8 cellular contexts compared by ENCODE assay signal in genomic region chr17:59290146-59290998, GRCh38. TPM values are rescaled to one million over a fixed set of nuclear protein-coding genes. Genes with fewer than 3 reads are reported as not detected.
A peak's percentile ranks its signal among the peaks of the same experiment; 100 is the strongest.
DNase-seq lines count a peak whose midpoint lies in the region; ATAC-seq, FAIRE-seq and TF ChIP-seq lines count a peak whose summit lies in the region.
"Not testable (repeated sequence)": the region's sequence is repeated elsewhere in the genome, so short reads cannot be mapped to it uniquely, and the experiment has no call there.

No MANE protein-coding gene starts in this region.

- TF ChIP-seq RAD21 in K562 (CRISPR knock-in tag; conservative IDR thresholded peaks at IDR 0.05 in 1 of 2, IDR thresholded peaks at IDR 0.05 in 1 of 2), result peak in 1 of 2 experiments; percentile 33; a peak in 2 of 4 replicates

- DNase-seq in ELF-1 (ENCODE audit: low read depth, low spot score) (peak; percentile 92), MM.1S (peak; percentile 25), NCI-H510A treated with DMSO at 0.1 percent for 48 hours (lab: John Stamatoyannopoulos, UW) (peak; percentile 65), OCI-M2 (lab: John Stamatoyannopoulos, UW; ENCODE audit: unreplicated experiment) (peak; percentile 43), K562 (ENCODE audit: extremely low read depth in 1 of 4, low spot score in 3 of 4) (peak; percentile 11 to 91 (median 30)), iPS-NIHi7 (ENCODE audit: extremely low spot score) (peak; percentile 16), mucosa of gallbladder (ENCODE audit: low spot score) (peak; percentile 38)

- not testable (repeated sequence) for H3K9me2 ChIP-seq in MM.1S (replicated peaks; ENCODE audit: insufficient read depth, low read length)

- intact Hi-C loops in K562 (cut with micrococcal nuclease), result loop anchor here (1.0 to 5.0 kb wide), 2 partner anchors 133 to 329 kb away; partner anchors contain the start of genes CLTC, PRR11 and SKA2

- TF ChIP-seq CTCF in 22Rv1 (IDR thresholded peaks at IDR 0.05); MM.1S (IDR thresholded peaks at IDR 0.05; ENCODE audit: low read length); K562 (IDR thresholded peaks at IDR 0.05 in 2 of 3, conservative IDR thresholded peaks at IDR 0.05 in 1 of 3; ENCODE audit: insufficient read depth in 2 of 3, low read depth in 1 of 3, low read length in 3 of 3): not testable (repeated sequence)

- H3K79me2 ChIP-seq in MM.1S (ENCODE audit: low read length); K562 (ENCODE audit: control insufficient read depth, insufficient read depth, low read length): not testable (repeated sequence)

- H3K4me2 ChIP-seq in MM.1S (ENCODE audit: low read depth, low read length), result peak overlapping the region; percentile 52; the same call in 1 of the 2 replicates
- H3K4me2 ChIP-seq in K562 (ENCODE audit: insufficient read depth, low read length), result peak overlapping the region; percentile 66

- H3K4me3 ChIP-seq in MM.1S (ENCODE audit: low read length), result not testable (repeated sequence)
- H3K4me3 ChIP-seq in K562, result peak overlapping the region; percentile 8; the same call in 1 of the 2 replicates

- TF ChIP-seq EP300 in K562 (IDR thresholded peaks at IDR 0.05; ENCODE audit: low read length), result peak; percentile 92

- WGBS in K562 (ENCODE audit: insufficient coverage, low coverage, missing lambda C conversion rate), result 1% methylated on average over 12 of the region's 13 CpGs

- H3K9ac ChIP-seq in MM.1S (ENCODE audit: low read length), result peak overlapping the region; percentile 40
- H3K9ac ChIP-seq in K562 (ENCODE audit: insufficient read depth in 1 of 2, low read depth in 2 of 2, low read length in 2 of 2), result peak overlapping the region; percentile 68 to 79; a peak in 3 of 4 replicates

- H3K27ac ChIP-seq in 22Rv1, result peak overlapping the region; percentile 85
- peak overlapping the region; percentile 40; the same call in 1 of the 2 replicates for H3K27ac ChIP-seq in MM.1S (ENCODE audit: low read length)
- peak overlapping the region; percentile 97 for H3K27ac ChIP-seq in K562 (ENCODE audit: extremely low read depth, low read depth, low read length)

- peak; percentile 97 for FAIRE-seq in K562 (lab: Jason Lieb, UNC)

- not testable (repeated sequence) for H3K36me3 ChIP-seq in MM.1S (replicated peaks; ENCODE audit: insufficient read depth, low read length); K562 (ENCODE audit: control insufficient read depth, insufficient read depth, low read length)

- H3K9me1 ChIP-seq in K562 (ENCODE audit: control insufficient read depth, insufficient read depth, low read length), result not testable (repeated sequence)

- not testable (repeated sequence) for BruUV-seq in K562 (replicated peaks; lab: Mats Ljungman, UMichigan)

- not testable (repeated sequence) for H3K9me3 ChIP-seq in MM.1S (replicated peaks; ENCODE audit: insufficient read depth, low read length); K562 (replicated peaks; ENCODE audit: control insufficient read depth, insufficient read depth, low read depth, low read length)

- H3K4me1 ChIP-seq in MM.1S (ENCODE audit: low read length) (peaks cover 32% of the 10 kb centered on the region), K562 (replicated peaks in 1 of 2; ENCODE audit: control insufficient read depth in 2 of 2, insufficient read depth in 2 of 2, low read length in 2 of 2) (peaks cover 29 to 31% of the 10 kb centered on the region in 2 experiments)

- H2AFZ ChIP-seq in MM.1S (ENCODE audit: low read length), result peak overlapping the region; percentile 49
- peak overlapping the region; percentile 84 for H2AFZ ChIP-seq in K562 (ENCODE audit: low read depth, low read length)

- TF ChIP-seq POLR2A in K562 (conservative IDR thresholded peaks at IDR 0.05), result peak; percentile 52

- in situ Hi-C loops in K562 (cut with MboI), result not testable (repeated sequence)

- not testable (repeated sequence) for H3F3A ChIP-seq in MM.1S (ENCODE audit: insufficient read depth, low read length)

- not testable (repeated sequence) for H4K20me1 ChIP-seq in MM.1S (ENCODE audit: insufficient read depth, low read length); K562 (replicated peaks; ENCODE audit: control insufficient read depth, insufficient read depth, low read length)

- peak; percentile 85 for ATAC-seq in K562

- not testable (repeated sequence) for H3K27me3 ChIP-seq in MM.1S (replicated peaks; ENCODE audit: insufficient read depth, low read length); K562 (ENCODE audit: control insufficient read depth in 2 of 2, insufficient read depth in 2 of 2, low read length in 2 of 2)

- CTCF ChIA-PET in K562 (lab: Yijun Ruan, JAX; ENCODE audit: low intra/inter-chr PET ratio), result not testable (repeated sequence)

- POLR2A ChIA-PET in K562 (lab: Yijun Ruan, JAX), result interaction anchor here (0.6 kb wide), 1 partner anchor 109 kb away, joined by 3 read pairs; no protein-coding TSS in a partner anchor

TF ChIP-seq in K562, 482 proteins besides CTCF, POLR2A, EP300 and RAD21 (continues in another document):
- peak; percentile 72; the same call in 1 of the 2 replicates for TF ChIP-seq GATAD2B (IDR thresholded peaks at IDR 0.05; ENCODE audit: borderline replicate concordance)
- TF ChIP-seq ZNF668 (CRISPR knock-in tag; IDR thresholded peaks at IDR 0.05), result peak; percentile 92; the same call in 1 of the 2 replicates
- TF ChIP-seq NCOR1 (IDR thresholded peaks at IDR 0.05), result peak; percentile 97
- TF ChIP-seq GTF2A2 (tag; IDR thresholded peaks at IDR 0.05), result peak; percentile 75
- peak; percentile 100 for TF ChIP-seq SOX6 (IDR thresholded peaks at IDR 0.05)
- TF ChIP-seq ZNF584 (CRISPR knock-in tag; IDR thresholded peaks at IDR 0.05; ENCODE audit: low read depth), result peak; percentile 66; the same call in 1 of the 2 replicates
- peak; percentile 82; the same call in 1 of the 2 replicates for TF ChIP-seq MYNN (IDR thresholded peaks at IDR 0.05)
- TF ChIP-seq MYNN, ATF1 (CRISPR knock-in tag; IDR thresholded peaks at IDR 0.05): not testable (repeated sequence)
- TF ChIP-seq FOXK2 (conservative IDR thresholded peaks at IDR 0.05 in 1 of 2, IDR thresholded peaks at IDR 0.05 in 1 of 2; ENCODE audit: low read depth in 2 of 2), result peak; percentile 54 to 61
- peak; percentile 86 for TF ChIP-seq ATF1 (tag; IDR thresholded peaks at IDR 0.05)
- TF ChIP-seq TAF7 (tag; IDR thresholded peaks at IDR 0.05), result peak; percentile 29; the same call in 1 of the 2 replicates
- TF ChIP-seq ZMIZ1 (IDR thresholded peaks at IDR 0.05; ENCODE audit: low read depth in 2 of 2, low read length in 2 of 2), result peak in 1 of 2 experiments; percentile 78; a peak in 2 of 4 replicates

RNA-seq across cellular contexts. Expression of gene YPEL2, which starts 41.1 kb away (rescaled TPM):
- total RNA-seq in K562 (2011; cell fraction: chromatin; rRNA removed; ENCODE audit: low replicate concordance), result 5.5 and 7.2 TPM in 2 replicates
- total RNA-seq in K562 (2011; cell fraction: nucleolus; rRNA removed), result 2.8 and 3.0 TPM in 2 replicates
- 3.4 and 5.6 TPM in 2 replicates for total RNA-seq in K562 (2011; cell fraction: nucleoplasm; rRNA removed)
- 0.14 and 1.1 TPM in 2 replicates for total RNA-seq in K562 (2014; rRNA removed)
- total RNA-seq in K562 (2014; rRNA removed; fragmentation: Illumina TruSeq; extraction: Trizol), result 0.47 and 0.57 TPM in 2 replicates
- 0.33 and 0.38 TPM in 2 replicates for total RNA-seq in K562 (2015; rRNA removed; fragmentation: Illumina TruSeq; extraction: Trizol)
- 0.54 and 0.71 TPM in 2 replicates for total RNA-seq in K562 (2021)
- polyA plus RNA-seq in K562 (2011; rRNA removed), result 2.4 and 3.2 TPM in 2 replicates
- polyA plus RNA-seq in K562 (2011; cell fraction: cytosol; rRNA removed), result 1.1 and 1.7 TPM in 2 replicates
- 3.9 and 5.7 TPM in 2 replicates for polyA plus RNA-seq in K562 (2011; cell fraction: nucleus; rRNA removed)
- 0.40 and 0.53 TPM in 2 replicates for polyA plus RNA-seq in K562 (2012)
- 0.61 and 0.83 TPM in 2 replicates for polyA plus RNA-seq in K562 (2014; fragmentation: Illumina TruSeq; extraction: Trizol)
- polyA plus RNA-seq in K562 (2014; fragmentation: Nextera tagmentation; extraction: Ambion mirVana), result under 1 TPM; 0.11 to 0.13 TPM
- 0.59 and 0.68 TPM in 2 replicates for polyA plus RNA-seq in K562 (2014; rRNA removed)
- 1.8 and 2.3 TPM in 2 replicates for polyA minus RNA-seq in K562 (2011; rRNA and poly(A)+ RNA removed)
- polyA minus RNA-seq in K562 (2011; cell fraction: cytosol; rRNA and poly(A)+ RNA removed), result 0.67 and 2.2 TPM in 2 replicates
- 1.2 and 2.1 TPM in 2 replicates for polyA minus RNA-seq in K562 (2011; cell fraction: nucleus; rRNA and poly(A)+ RNA removed)
- total RNA-seq in mucosa of gallbladder, result 75.2 TPM

Comparison
In these comparisons a context has a peak if more than half of its experiments do, and no peak if none do; other contexts are left out.
1. H3K27ac ChIP-seq: peak in every context shown above with its lines; median percentile 97 in K562; 85 in 22Rv1; 40 in MM.1S.
2. DNase-seq: peak in every context shown above with its lines; median percentile 92 in ELF-1; 65 in NCI-H510A treated with DMSO at 0.1 percent for 48 hours; 43 in OCI-M2; 38 in mucosa of gallbladder; 30 in K562; 25 in MM.1S; 16 in iPS-NIHi7.